ENCODE assay signal across 19 cellular contexts in genomic region chr7:102456327-102456726, GRCh38. TPM values are rescaled to one million over a fixed set of nuclear protein-coding genes. Genes with fewer than 3 reads are reported as not detected.
DNase-seq lines count a peak whose midpoint lies in the region; ATAC-seq, FAIRE-seq and TF ChIP-seq lines count a peak whose summit lies in the region.
"Had no signal": no experiment of that assay in that cellular context is flagged by ENCODE, and none has a peak within 500 bp of the region (broad histone marks: within the 10 kb centered on the region; RNA-seq: fewer than 3 reads in every experiment).

No MANE protein-coding gene starts in this region.

- no peak overlapping the region for H3K27ac Mint-ChIP-seq in Caco-2 (ENCODE audit: unreplicated experiment)
- H3K27ac Mint-ChIP-seq: activated naive CD8-positive, alpha-beta T cell treated with anti-CD3 and anti-CD28 coated beads, Interleukin-2, amount 50 U/mL, for 24 hours; activated T-helper 17 cell treated with anti-CD3 and anti-CD28 coated beads, Interleukin-2, amount 50 U/mL, for 72 hours; natural killer cell treated with Interleukin-12 subunit alpha and Interleukin-12 subunit beta and Interleukin-15 and Interleukin-18, amount 100 ng/mL, for 72 hours; T-helper 2 cell treated with Interferon-gamma antibody and Interleukin-4, amounts not matched to agents 5 μg/mL and 100 μg/mL, for 36 hours had no signal

- H3K79me2 ChIP-seq in K562 (ENCODE audit: control insufficient read depth, insufficient read depth, low read length): 0 out of 3 replicates have a peak, but pooled peaks cover 4% of the 10 kb centered on the region

- peaks cover 41% of the 10 kb centered on the region; the same call in 2 of the 3 replicates for H3K36me3 ChIP-seq in K562 (ENCODE audit: control insufficient read depth, insufficient read depth, low read length)
- peaks cover 4% of the 10 kb centered on the region for H3K36me3 ChIP-seq in Caco-2 (ENCODE audit: control insufficient read depth, insufficient read depth, low read length)

- no peaks in the 10 kb centered on the region for H3K9me3 ChIP-seq in K562 (replicated peaks; ENCODE audit: control insufficient read depth, insufficient read depth, low read depth, low read length)
- no peaks in the 10 kb centered on the region for H3K9me3 ChIP-seq in Caco-2
- H3K9me3 ChIP-seq: psoas muscle had no signal

- H3K27me3 ChIP-seq in K562 (ENCODE audit: control insufficient read depth in 2 of 2, insufficient read depth in 2 of 2, low read length in 2 of 2) (no peaks in the 10 kb centered on the region), Caco-2 (replicated peaks; ENCODE audit: control insufficient read depth, insufficient read depth, low read length) (no peaks in the 10 kb centered on the region)

- H3K4me2 ChIP-seq in K562 (ENCODE audit: insufficient read depth, low read length): no peak overlapping the region

- H3K9ac ChIP-seq in K562 (ENCODE audit: insufficient read depth in 1 of 2, low read depth in 2 of 2, low read length in 2 of 2): no peak overlapping the region; a peak in 1 of 4 replicates

- POLR2A ChIA-PET in K562 (lab: Yijun Ruan, JAX): interaction anchor here (0.6 to 1.2 kb wide), 4 partner anchors 8 to 870 kb away, joined by 3 to 5 read pairs (median 3); partner anchors contain the start of gene ALKBH4
- POLR2A ChIA-PET in Caco-2 (lab: Charles Lee): no interaction called here

- H3K27ac ChIP-seq in K562 (ENCODE audit: extremely low read depth, low read depth, low read length): no peak overlapping the region
- H3K27ac ChIP-seq: psoas muscle had no signal

- H2AFZ ChIP-seq in K562 (ENCODE audit: low read depth, low read length): no peak overlapping the region

- DNase-seq in GM13977 (ENCODE audit: low spot score) (peak; percentile 12), M059J (ENCODE audit: low read depth) (peak; percentile 80), K562 (ENCODE audit: extremely low read depth in 1 of 4, low spot score in 3 of 4) (peak in 1 of 4 experiments; percentile 44), occipital lobe (lab: John Stamatoyannopoulos, UW) (peak; percentile 26), NCI-H2029 (lab: John Stamatoyannopoulos, UW) (no peak), Caco-2 (no peak)
- no peak for DNase-seq in activated CD8-positive, alpha-beta memory T cell treated with anti-CD3 and anti-CD28 coated beads, Interleukin-2, amount 50 U/mL, for 4 hours
- DNase-seq: activated CD4-positive, alpha-beta T cell treated with anti-CD3 and anti-CD28 coated beads for 1 hour; activated naive CD8-positive, alpha-beta T cell treated with anti-CD3 and anti-CD28 coated beads, Interleukin-2, amount 50 U/mL, for 24 hours; effector CD4-positive, alpha-beta T cell; OCI-M1; psoas muscle had no signal

- no peaks in the 10 kb centered on the region for H3K27me3 Mint-ChIP-seq in Caco-2 (ENCODE audit: insufficient read depth, unreplicated experiment)
- H3K27me3 Mint-ChIP-seq: activated naive CD8-positive, alpha-beta T cell treated with anti-CD3 and anti-CD28 coated beads, Interleukin-2, amount 50 U/mL, for 24 hours; activated T-helper 17 cell treated with anti-CD3 and anti-CD28 coated beads, Interleukin-2, amount 50 U/mL, for 72 hours; natural killer cell treated with Interleukin-12 subunit alpha and Interleukin-12 subunit beta and Interleukin-15 and Interleukin-18, amount 100 ng/mL, for 72 hours had no signal

- ATAC-seq in K562 (no peak; the same call in 2 of the 3 replicates), GM18502 (IDR thresholded peaks at IDR 0.05; ENCODE audit: poor library complexity, unreplicated experiment) (no peak)
- ATAC-seq: activated naive CD8-positive, alpha-beta T cell treated with anti-CD3 and anti-CD28 coated beads, Interleukin-2, amount 50 U/mL, for 24 hours; activated T-helper 17 cell treated with anti-CD3 and anti-CD28 coated beads, Interleukin-2, amount 50 U/mL, for 72 hours; natural killer cell treated with Interleukin-12 subunit alpha and Interleukin-12 subunit beta and Interleukin-15 and Interleukin-18, amount 100 ng/mL, for 72 hours; psoas muscle had no signal

- CTCF ChIA-PET in K562 (lab: Yijun Ruan, JAX; ENCODE audit: low intra/inter-chr PET ratio): interaction anchor here (0.7 kb wide), 1 partner anchor 46 kb away, joined by 3 read pairs; no protein-coding TSS in a partner anchor
- CTCF ChIA-PET in Caco-2 (lab: Charles Lee): interaction anchor here (1.0 kb wide), 1 partner anchor 52 kb away, joined by 4 read pairs; no protein-coding TSS in a partner anchor

- 55% methylated on average over 10 of the region's 10 CpGs for WGBS in K562 (ENCODE audit: insufficient coverage, low coverage, missing lambda C conversion rate)

- no peaks in the 10 kb centered on the region for H3K4me1 Mint-ChIP-seq in Caco-2 (ENCODE audit: low read depth, unreplicated experiment)
- H3K4me1 Mint-ChIP-seq: activated naive CD8-positive, alpha-beta T cell treated with anti-CD3 and anti-CD28 coated beads, Interleukin-2, amount 50 U/mL, for 24 hours; activated T-helper 17 cell treated with anti-CD3 and anti-CD28 coated beads, Interleukin-2, amount 50 U/mL, for 72 hours had no signal

- in situ Hi-C loops in GM13977 (cut with MboI; ENCODE audit: low pct_unique_long_range_greater_than_20kb, low sequenced_read_pairs, unreplicated experiment) (no loop called here), K562 (cut with MboI) (loop anchor here (25.0 kb wide), 2 partner anchors 106 to 206 kb away; partner anchors contain the start of genes POLR2J2, POLR2J3, SPDYE2 and SPDYE2B)

- TF ChIP-seq EP300 in K562 (IDR thresholded peaks at IDR 0.05; ENCODE audit: low read length): no peak

- intact Hi-C loops in K562 (cut with micrococcal nuclease): no loop called here
- intact Hi-C loops in Caco-2 (cut with micrococcal nuclease; ENCODE audit: unreplicated experiment): loop anchor here (10.0 kb wide), 1 partner anchor 172 kb away; the partner anchor contains the start of gene SH2B2

- no peak overlapping the region for H3K4me3 Mint-ChIP-seq in Caco-2 (ENCODE audit: unreplicated experiment)
- H3K4me3 Mint-ChIP-seq: activated naive CD8-positive, alpha-beta T cell treated with anti-CD3 and anti-CD28 coated beads, Interleukin-2, amount 50 U/mL, for 24 hours; activated T-helper 17 cell treated with anti-CD3 and anti-CD28 coated beads, Interleukin-2, amount 50 U/mL, for 72 hours; natural killer cell treated with Interleukin-12 subunit alpha and Interleukin-12 subunit beta and Interleukin-15 and Interleukin-18, amount 100 ng/mL, for 72 hours; T-helper 2 cell treated with Interferon-gamma antibody and Interleukin-4, amounts not matched to agents 5 μg/mL and 100 μg/mL, for 36 hours had no signal

- no peaks in the 10 kb centered on the region for H3K9me3 Mint-ChIP-seq in Caco-2 (ENCODE audit: unreplicated experiment)
- H3K9me3 Mint-ChIP-seq: activated naive CD8-positive, alpha-beta T cell treated with anti-CD3 and anti-CD28 coated beads, Interleukin-2, amount 50 U/mL, for 24 hours; activated T-helper 17 cell treated with anti-CD3 and anti-CD28 coated beads, Interleukin-2, amount 50 U/mL, for 72 hours; natural killer cell treated with Interleukin-12 subunit alpha and Interleukin-12 subunit beta and Interleukin-15 and Interleukin-18, amount 100 ng/mL, for 72 hours; T-helper 2 cell treated with Interferon-gamma antibody and Interleukin-4, amounts not matched to agents 5 μg/mL and 100 μg/mL, for 36 hours had no signal

- no TSS peak for BruUV-seq in K562 (replicated peaks; lab: Mats Ljungman, UMichigan)
- BruUV-seq in Caco-2 (replicated peaks; lab: Mats Ljungman, UMichigan): no TSS peak

- no peak for TF ChIP-seq RAD21 in K562 (CRISPR knock-in tag; conservative IDR thresholded peaks at IDR 0.05 in 1 of 2, IDR thresholded peaks at IDR 0.05 in 1 of 2)

- H3K4me3 ChIP-seq in K562 (no peak overlapping the region), Caco-2 (ENCODE audit: low read depth, low read length) (no peak overlapping the region)
- H3K4me3 ChIP-seq: psoas muscle had no signal

- H3K36me3 Mint-ChIP-seq in Caco-2 (ENCODE audit: insufficient read depth, unreplicated experiment): peaks cover 26% of the 10 kb centered on the region
- H3K36me3 Mint-ChIP-seq: natural killer cell treated with Interleukin-12 subunit alpha and Interleukin-12 subunit beta and Interleukin-15 and Interleukin-18, amount 100 ng/mL, for 72 hours had no signal

- H3K4me1 ChIP-seq in K562 (replicated peaks in 1 of 2; ENCODE audit: control insufficient read depth in 2 of 2, insufficient read depth in 2 of 2, low read length in 2 of 2) (peaks cover 5 to 37% of the 10 kb centered on the region in 2 experiments; a peak in 3 of 5 replicates), Caco-2 (peaks cover 3% of the 10 kb centered on the region; the same call in 1 of the 2 replicates)

- H3K9me1 ChIP-seq in K562 (ENCODE audit: control insufficient read depth, insufficient read depth, low read length): peaks cover 3% of the 10 kb centered on the region

- H4K20me1 ChIP-seq in K562 (replicated peaks; ENCODE audit: control insufficient read depth, insufficient read depth, low read length): no peaks in the 10 kb centered on the region

- FAIRE-seq in K562 (lab: Jason Lieb, UNC): no peak
- FAIRE-seq: GM12891, HTR-8/SVneo, keratinocyte had no signal

- TF ChIP-seq CTCF in GM13977 (IDR thresholded peaks at IDR 0.05; ENCODE audit: extremely low read depth, insufficient read depth, missing control alignments) (no peak), K562 (IDR thresholded peaks at IDR 0.05 in 2 of 3, conservative IDR thresholded peaks at IDR 0.05 in 1 of 3; ENCODE audit: insufficient read depth in 2 of 3, low read depth in 1 of 3, low read length in 3 of 3) (no peak), Caco-2 (IDR thresholded peaks at IDR 0.05; ENCODE audit: insufficient read depth in 1 of 2, low read depth in 1 of 2, low read length in 1 of 2, severe bottlenecking in 1 of 2, unreplicated experiment in 1 of 2) (no peak)

- TF ChIP-seq POLR2A in K562 (conservative IDR thresholded peaks at IDR 0.05): no peak

RNA-seq across cellular contexts. Expression of gene ALKBH4, which starts 8.3 kb away (rescaled TPM):
- 41.2 and 50.7 TPM in 2 replicates for total RNA-seq in M059J (2014; rRNA removed; shearing (Covaris generic))
- 4.3 and 16.0 TPM in 2 replicates for total RNA-seq in K562 (2011; cell fraction: chromatin; rRNA removed; ENCODE audit: low replicate concordance)
- 9.1 and 10.8 TPM in 2 replicates for total RNA-seq in K562 (2011; cell fraction: nucleolus; rRNA removed)
- total RNA-seq in K562 (2011; cell fraction: nucleoplasm; rRNA removed): 6.9 and 7.2 TPM in 2 replicates
- total RNA-seq in K562 (2014; rRNA removed): 21.4 and 41.5 TPM in 2 replicates
- 5.7 and 7.2 TPM in 2 replicates for total RNA-seq in K562 (2014; rRNA removed; fragmentation: Illumina TruSeq; extraction: Trizol)
- 13.5 and 15.2 TPM in 2 replicates for total RNA-seq in K562 (2015; rRNA removed; fragmentation: Illumina TruSeq; extraction: Trizol)
- total RNA-seq in K562 (2021): 18.5 and 19.6 TPM in 2 replicates
- polyA plus RNA-seq in K562 (2011; rRNA removed): 4.6 and 4.7 TPM in 2 replicates
- polyA plus RNA-seq in K562 (2011; cell fraction: cytosol; rRNA removed): 6.4 and 21.6 TPM in 2 replicates
- polyA plus RNA-seq in K562 (2011; cell fraction: nucleus; rRNA removed): 3.5 and 6.3 TPM in 2 replicates
- polyA plus RNA-seq in K562 (2012): 10.7 and 13.3 TPM in 2 replicates
- polyA plus RNA-seq in K562 (2014; fragmentation: Illumina TruSeq; extraction: Trizol): 7.1 and 10.0 TPM in 2 replicates
- polyA plus RNA-seq in K562 (2014; fragmentation: Nextera tagmentation; extraction: Ambion mirVana): 10 to 100 TPM in 1 of 2 experiments, 1 to 10 TPM in 1; 6.7 to 11.8 TPM
- polyA plus RNA-seq in K562 (2014; rRNA removed): 13.8 and 18.1 TPM in 2 replicates
- 1.5 and 2.0 TPM in 2 replicates for polyA minus RNA-seq in K562 (2011; rRNA and poly(A)+ RNA removed)
- polyA minus RNA-seq in K562 (2011; cell fraction: cytosol; rRNA and poly(A)+ RNA removed): 3.6 and 6.6 TPM in 2 replicates
- polyA minus RNA-seq in K562 (2011; cell fraction: nucleus; rRNA and poly(A)+ RNA removed): 3.4 and 3.9 TPM in 2 replicates
- total RNA-seq in occipital lobe: 14.3 TPM
- total RNA-seq in Caco-2 (2022): 13.8 and 15.0 TPM in 2 replicates

RNA-seq across cellular contexts. Expression of gene LRWD1, which starts 8.5 kb away (rescaled TPM):
- total RNA-seq in M059J (2014; rRNA removed; shearing (Covaris generic)): 27.3 and 27.4 TPM in 2 replicates
- 20.9 and 70.7 TPM in 2 replicates for total RNA-seq in K562 (2011; cell fraction: chromatin; rRNA removed; ENCODE audit: low replicate concordance)
- total RNA-seq in K562 (2011; cell fraction: nucleolus; rRNA removed): 74.0 and 78.4 TPM in 2 replicates
- total RNA-seq in K562 (2011; cell fraction: nucleoplasm; rRNA removed): 23.7 and 31.9 TPM in 2 replicates
- total RNA-seq in K562 (2014; rRNA removed): 51.2 and 62.4 TPM in 2 replicates
- total RNA-seq in K562 (2014; rRNA removed; fragmentation: Illumina TruSeq; extraction: Trizol): 14.1 and 21.3 TPM in 2 replicates
- 38.3 and 38.5 TPM in 2 replicates for total RNA-seq in K562 (2015; rRNA removed; fragmentation: Illumina TruSeq; extraction: Trizol)
- total RNA-seq in K562 (2021): 64.7 and 66.0 TPM in 2 replicates
- 25.8 and 28.5 TPM in 2 replicates for polyA plus RNA-seq in K562 (2011; rRNA removed)
- 21.8 and 77.0 TPM in 2 replicates for polyA plus RNA-seq in K562 (2011; cell fraction: cytosol; rRNA removed)
- 35.4 and 76.1 TPM in 2 replicates for polyA plus RNA-seq in K562 (2011; cell fraction: nucleus; rRNA removed)
- 42.1 and 48.6 TPM in 2 replicates for polyA plus RNA-seq in K562 (2012)
- polyA plus RNA-seq in K562 (2014; fragmentation: Illumina TruSeq; extraction: Trizol): 33.2 and 52.4 TPM in 2 replicates
- under 1 TPM; 0.61 to 0.78 TPM for polyA plus RNA-seq in K562 (2014; fragmentation: Nextera tagmentation; extraction: Ambion mirVana)
- 64.8 and 65.7 TPM in 2 replicates for polyA plus RNA-seq in K562 (2014; rRNA removed)
- polyA minus RNA-seq in K562 (2011; rRNA and poly(A)+ RNA removed): 11.1 and 23.2 TPM in 2 replicates
- 28.3 and 46.6 TPM in 2 replicates for polyA minus RNA-seq in K562 (2011; cell fraction: cytosol; rRNA and poly(A)+ RNA removed)
- 19.7 and 29.1 TPM in 2 replicates for polyA minus RNA-seq in K562 (2011; cell fraction: nucleus; rRNA and poly(A)+ RNA removed)
- total RNA-seq in occipital lobe: 39.5 TPM
- total RNA-seq in Caco-2 (2022): 23.6 and 25.3 TPM in 2 replicates

RNA-seq across cellular contexts. Expression of gene POLR2J, which starts 22.4 kb away (rescaled TPM):
- total RNA-seq in M059J (2014; rRNA removed; shearing (Covaris generic)): 59.8 and 81.8 TPM in 2 replicates
- total RNA-seq in K562 (2011; cell fraction: chromatin; rRNA removed; ENCODE audit: low replicate concordance): 11.0 and 31.6 TPM in 2 replicates
- total RNA-seq in K562 (2011; cell fraction: nucleolus; rRNA removed): 83.9 and 98.7 TPM in 2 replicates
- total RNA-seq in K562 (2011; cell fraction: nucleoplasm; rRNA removed): 48.7 and 61.8 TPM in 2 replicates
- total RNA-seq in K562 (2014; rRNA removed): 132 and 160 TPM in 2 replicates
- 70.3 and 80.8 TPM in 2 replicates for total RNA-seq in K562 (2014; rRNA removed; fragmentation: Illumina TruSeq; extraction: Trizol)
- 141 TPM in 2 replicates for total RNA-seq in K562 (2015; rRNA removed; fragmentation: Illumina TruSeq; extraction: Trizol)
- 97.8 and 104 TPM in 2 replicates for total RNA-seq in K562 (2021)
- 84.6 and 113 TPM in 2 replicates for polyA plus RNA-seq in K562 (2011; rRNA removed)
- polyA plus RNA-seq in K562 (2011; cell fraction: cytosol; rRNA removed): 138 and 266 TPM in 2 replicates
- 45.6 and 63.7 TPM in 2 replicates for polyA plus RNA-seq in K562 (2011; cell fraction: nucleus; rRNA removed)
- polyA plus RNA-seq in K562 (2012): 130 and 185 TPM in 2 replicates
- 220 and 231 TPM in 2 replicates for polyA plus RNA-seq in K562 (2014; fragmentation: Illumina TruSeq; extraction: Trizol)
- polyA plus RNA-seq in K562 (2014; fragmentation: Nextera tagmentation; extraction: Ambion mirVana): 10 to 100 TPM; 32.3 to 85.8 TPM
- 175 and 180 TPM in 2 replicates for polyA plus RNA-seq in K562 (2014; rRNA removed)
- polyA minus RNA-seq in K562 (2011; rRNA and poly(A)+ RNA removed): 17.4 and 27.2 TPM in 2 replicates
- 16.4 and 17.5 TPM in 2 replicates for polyA minus RNA-seq in K562 (2011; cell fraction: cytosol; rRNA and poly(A)+ RNA removed)
- polyA minus RNA-seq in K562 (2011; cell fraction: nucleus; rRNA and poly(A)+ RNA removed): 51.5 and 65.8 TPM in 2 replicates
- 8.1 TPM for total RNA-seq in occipital lobe
- total RNA-seq in Caco-2 (2022): 68.1 and 70.0 TPM in 2 replicates

RNA-seq across cellular contexts. Expression of gene ORAI2, which starts 23.0 kb away (rescaled TPM):
- total RNA-seq in M059J (2014; rRNA removed; shearing (Covaris generic)): 52.4 and 67.0 TPM in 2 replicates
- total RNA-seq in K562 (2011; cell fraction: chromatin; rRNA removed; ENCODE audit: low replicate concordance): 18.4 and 52.2 TPM in 2 replicates
- 30.3 and 37.7 TPM in 2 replicates for total RNA-seq in K562 (2011; cell fraction: nucleolus; rRNA removed)
- total RNA-seq in K562 (2011; cell fraction: nucleoplasm; rRNA removed): 25.7 and 31.2 TPM in 2 replicates
- total RNA-seq in K562 (2014; rRNA removed): 18.3 and 23.1 TPM in 2 replicates
- total RNA-seq in K562 (2014; rRNA removed; fragmentation: Illumina TruSeq; extraction: Trizol): 4.0 and 4.1 TPM in 2 replicates
- 9.0 and 9.2 TPM in 2 replicates for total RNA-seq in K562 (2015; rRNA removed; fragmentation: Illumina TruSeq; extraction: Trizol)
- 23.5 and 27.7 TPM in 2 replicates for total RNA-seq in K562 (2021)
- polyA plus RNA-seq in K562 (2011; rRNA removed): 14.3 and 16.0 TPM in 2 replicates
- polyA plus RNA-seq in K562 (2011; cell fraction: cytosol; rRNA removed): 32.8 and 91.3 TPM in 2 replicates
- 5.5 and 11.5 TPM in 2 replicates for polyA plus RNA-seq in K562 (2011; cell fraction: nucleus; rRNA removed)
- 34.3 and 36.5 TPM in 2 replicates for polyA plus RNA-seq in K562 (2012)
- 7.7 and 18.6 TPM in 2 replicates for polyA plus RNA-seq in K562 (2014; fragmentation: Illumina TruSeq; extraction: Trizol)
- 1 to 10 TPM; 1.1 to 2.0 TPM for polyA plus RNA-seq in K562 (2014; fragmentation: Nextera tagmentation; extraction: Ambion mirVana)
- polyA plus RNA-seq in K562 (2014; rRNA removed): 16.7 and 18.9 TPM in 2 replicates
- 11.4 and 21.4 TPM in 2 replicates for polyA minus RNA-seq in K562 (2011; rRNA and poly(A)+ RNA removed)
- polyA minus RNA-seq in K562 (2011; cell fraction: cytosol; rRNA and poly(A)+ RNA removed): 35.3 and 38.1 TPM in 2 replicates
- polyA minus RNA-seq in K562 (2011; cell fraction: nucleus; rRNA and poly(A)+ RNA removed): 4.0 and 4.6 TPM in 2 replicates
- total RNA-seq in occipital lobe: 18.1 TPM
- 19.4 and 20.2 TPM in 2 replicates for total RNA-seq in Caco-2 (2022)

Comparison
In these comparisons a context has a peak if more than half of its experiments do, and no peak if none do; other contexts are left out.
1. DNase-seq: peak in GM13977 (single experiment), M059J (single experiment) and occipital lobe (single experiment); none in activated CD8-positive, alpha-beta memory T cell treated with anti-CD3 and anti-CD28 coated beads, Interleukin-2, amount 50 U/mL, for 4 hours (single experiment), NCI-H2029 (single experiment) and Caco-2 (0 of 2).